1 cellular context compared by ENCODE assay signal in genomic region chr5:158451983-158452710, GRCh38.
TF ChIP-seq lines count a peak whose summit lies in the region.

No MANE protein-coding gene starts in this region.

TF ChIP-seq in GM23338, 12 proteins besides CTCF, POLR2A, EP300 and RAD21 (continued from another document):
- TF ChIP-seq, protein P1, sequence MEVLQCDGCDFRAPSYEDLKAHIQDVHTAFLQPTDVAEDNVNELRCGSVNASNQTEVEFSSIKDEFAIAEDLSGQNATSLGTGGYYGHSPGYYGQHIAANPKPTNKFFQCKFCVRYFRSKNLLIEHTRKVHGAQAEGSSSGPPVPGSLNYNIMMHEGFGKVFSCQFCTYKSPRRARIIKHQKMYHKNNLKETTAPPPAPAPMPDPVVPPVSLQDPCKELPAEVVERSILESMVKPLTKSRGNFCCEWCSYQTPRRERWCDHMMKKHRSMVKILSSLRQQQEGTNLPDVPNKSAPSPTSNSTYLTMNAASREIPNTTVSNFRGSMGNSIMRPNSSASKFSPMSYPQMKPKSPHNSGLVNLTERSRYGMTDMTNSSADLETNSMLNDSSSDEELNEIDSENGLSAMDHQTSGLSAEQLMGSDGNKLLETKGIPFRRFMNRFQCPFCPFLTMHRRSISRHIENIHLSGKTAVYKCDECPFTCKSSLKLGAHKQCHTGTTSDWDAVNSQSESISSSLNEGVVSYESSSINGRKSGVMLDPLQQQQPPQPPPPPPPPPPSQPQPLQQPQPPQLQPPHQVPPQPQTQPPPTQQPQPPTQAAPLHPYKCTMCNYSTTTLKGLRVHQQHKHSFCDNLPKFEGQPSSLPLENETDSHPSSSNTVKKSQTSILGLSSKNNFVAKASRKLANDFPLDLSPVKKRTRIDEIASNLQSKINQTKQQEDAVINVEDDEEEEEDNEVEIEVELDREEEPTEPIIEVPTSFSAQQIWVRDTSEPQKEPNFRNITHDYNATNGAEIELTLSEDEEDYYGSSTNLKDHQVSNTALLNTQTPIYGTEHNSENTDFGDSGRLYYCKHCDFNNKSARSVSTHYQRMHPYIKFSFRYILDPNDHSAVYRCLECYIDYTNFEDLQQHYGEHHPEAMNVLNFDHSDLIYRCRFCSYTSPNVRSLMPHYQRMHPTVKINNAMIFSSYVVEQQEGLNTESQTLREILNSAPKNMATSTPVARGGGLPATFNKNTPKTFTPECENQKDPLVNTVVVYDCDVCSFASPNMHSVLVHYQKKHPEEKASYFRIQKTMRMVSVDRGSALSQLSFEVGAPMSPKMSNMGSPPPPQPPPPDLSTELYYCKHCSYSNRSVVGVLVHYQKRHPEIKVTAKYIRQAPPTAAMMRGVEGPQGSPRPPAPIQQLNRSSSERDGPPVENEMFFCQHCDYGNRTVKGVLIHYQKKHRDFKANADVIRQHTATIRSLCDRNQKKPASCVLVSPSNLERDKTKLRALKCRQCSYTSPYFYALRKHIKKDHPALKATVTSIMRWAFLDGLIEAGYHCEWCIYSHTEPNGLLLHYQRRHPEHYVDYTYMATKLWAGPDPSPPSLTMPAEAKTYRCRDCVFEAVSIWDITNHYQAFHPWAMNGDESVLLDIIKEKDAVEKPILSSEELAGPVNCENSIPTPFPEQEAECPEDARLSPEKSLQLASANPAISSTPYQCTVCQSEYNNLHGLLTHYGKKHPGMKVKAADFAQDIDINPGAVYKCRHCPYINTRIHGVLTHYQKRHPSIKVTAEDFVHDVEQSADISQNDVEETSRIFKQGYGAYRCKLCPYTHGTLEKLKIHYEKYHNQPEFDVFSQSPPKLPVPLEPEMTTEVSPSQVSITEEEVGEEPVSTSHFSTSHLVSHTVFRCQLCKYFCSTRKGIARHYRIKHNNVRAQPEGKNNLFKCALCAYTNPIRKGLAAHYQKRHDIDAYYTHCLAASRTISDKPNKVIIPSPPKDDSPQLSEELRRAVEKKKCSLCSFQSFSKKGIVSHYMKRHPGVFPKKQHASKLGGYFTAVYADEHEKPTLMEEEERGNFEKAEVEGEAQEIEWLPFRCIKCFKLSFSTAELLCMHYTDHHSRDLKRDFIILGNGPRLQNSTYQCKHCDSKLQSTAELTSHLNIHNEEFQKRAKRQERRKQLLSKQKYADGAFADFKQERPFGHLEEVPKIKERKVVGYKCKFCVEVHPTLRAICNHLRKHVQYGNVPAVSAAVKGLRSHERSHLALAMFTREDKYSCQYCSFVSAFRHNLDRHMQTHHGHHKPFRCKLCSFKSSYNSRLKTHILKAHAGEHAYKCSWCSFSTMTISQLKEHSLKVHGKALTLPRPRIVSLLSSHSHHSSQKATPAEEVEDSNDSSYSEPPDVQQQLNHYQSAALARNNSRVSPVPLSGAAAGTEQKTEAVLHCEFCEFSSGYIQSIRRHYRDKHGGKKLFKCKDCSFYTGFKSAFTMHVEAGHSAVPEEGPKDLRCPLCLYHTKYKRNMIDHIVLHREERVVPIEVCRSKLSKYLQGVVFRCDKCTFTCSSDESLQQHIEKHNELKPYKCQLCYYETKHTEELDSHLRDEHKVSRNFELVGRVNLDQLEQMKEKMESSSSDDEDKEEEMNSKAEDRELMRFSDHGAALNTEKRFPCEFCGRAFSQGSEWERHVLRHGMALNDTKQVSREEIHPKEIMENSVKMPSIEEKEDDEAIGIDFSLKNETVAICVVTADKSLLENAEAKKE (CRISPR knock-in tag; IDR thresholded peaks at IDR 0.05): no peak
- no peak for TF ChIP-seq ETS1 (IDR thresholded peaks at IDR 0.05)
- TF ChIP-seq EZH2 (IDR thresholded peaks at IDR 0.05; ENCODE audit: low read depth, unreplicated experiment): no peak
- TF ChIP-seq POLR2AphosphoS5 (IDR thresholded peaks at IDR 0.05; ENCODE audit: low read depth): no peak
